ENCODE assay signal across 1 cellular context in genomic region chr11:2699531-2700414, GRCh38.
TF ChIP-seq lines count a peak whose summit lies in the region.

TSS of gene KCNQ1OT1 (minus strand) at chr11:2699994.

TF ChIP-seq in HepG2, 621 proteins besides CTCF, POLR2A, EP300 and RAD21 (continued from another document and continues in another):
- TF ChIP-seq ZBTB44 (CRISPR knock-in tag; IDR thresholded peaks at IDR 0.05) (no peak), ZNF503 (CRISPR knock-in tag; IDR thresholded peaks at IDR 0.05) (peak; percentile 85), TFAP4 (IDR thresholded peaks at IDR 0.05; ENCODE audit: borderline replicate concordance, low read depth) (peak; percentile 53; the same call in 1 of the 2 replicates), ZNF724P (CRISPR knock-in tag; IDR thresholded peaks at IDR 0.05; ENCODE audit: borderline replicate concordance) (peak; percentile 64), ZNF407 (CRISPR knock-in tag; IDR thresholded peaks at IDR 0.05; ENCODE audit: not compliant biosample characterization) (no peak), ZNF446 (CRISPR knock-in tag; IDR thresholded peaks at IDR 0.05) (peak; percentile 95), ZNF747 (CRISPR knock-in tag; IDR thresholded peaks at IDR 0.05; ENCODE audit: borderline replicate concordance) (no peak; the same call in none of the 2 replicates), TFE3 (CRISPR knock-in tag; IDR thresholded peaks at IDR 0.05) (peak; percentile 68; the same call in 1 of the 2 replicates), GMEB2 (CRISPR knock-in tag; IDR thresholded peaks at IDR 0.05; ENCODE audit: low read depth) (peak; percentile 31; the same call in 1 of the 2 replicates), RXRB (CRISPR knock-in tag; IDR thresholded peaks at IDR 0.05; ENCODE audit: borderline replicate concordance) (peak; percentile 72), MLX (CRISPR knock-in tag; IDR thresholded peaks at IDR 0.05) (peak; percentile 9; the same call in 1 of the 2 replicates), ZBTB37 (CRISPR knock-in tag; IDR thresholded peaks at IDR 0.05) (peak; percentile 26; the same call in 1 of the 2 replicates), BATF2 (CRISPR knock-in tag; IDR thresholded peaks at IDR 0.05) (peak; percentile 53; the same call in 1 of the 2 replicates), SOX6 (IDR thresholded peaks at IDR 0.05) (no peak), SOX6 (CRISPR knock-in tag; IDR thresholded peaks at IDR 0.05) (peak; percentile 72; the same call in 1 of the 2 replicates), NBN (conservative IDR thresholded peaks at IDR 0.05) (no peak), YEATS4 (CRISPR knock-in tag; IDR thresholded peaks at IDR 0.05; ENCODE audit: borderline replicate concordance) (peak; percentile 96), SPEN (CRISPR knock-in tag; IDR thresholded peaks at IDR 0.05; ENCODE audit: low read depth) (peak; percentile 84), ATF2 (CRISPR knock-in tag; IDR thresholded peaks at IDR 0.05) (peak; percentile 87)
